Comparison of ENCODE assay signal across 8 cellular contexts in genomic region chr6:36302227-36302976, GRCh38. TPM values are rescaled to one million over a fixed set of nuclear protein-coding genes. Genes with fewer than 3 reads are reported as not detected.
A peak's percentile ranks its signal among the peaks of the same experiment; 100 is the strongest.
DNase-seq lines count a peak whose midpoint lies in the region; ATAC-seq, FAIRE-seq and TF ChIP-seq lines count a peak whose summit lies in the region.

No MANE protein-coding gene starts in this region.

- peak; percentile 86 for FAIRE-seq in keratinocyte (lab: Jason Lieb, UNC)

- no peaks in the 10 kb centered on the region for H3K9me1 ChIP-seq in keratinocyte (ENCODE audit: control insufficient read depth, extremely low read depth, insufficient read depth, low read length)

- intact Hi-C loops in mammary epithelial cell (cut with micrococcal nuclease): loop anchor here (1.0 to 5.0 kb wide), 5 partner anchors 54 to 455 kb away; no protein-coding TSS in a partner anchor

- CTCF ChIA-PET in mammary epithelial cell (lab: Charles Lee; ENCODE audit: low non-redundant PET): interaction anchor here (0.5 to 1.0 kb wide), 4 partner anchors 21 to 463 kb away, joined by 3 to 17 read pairs (median 4); no protein-coding TSS in a partner anchor

- H3K9me3 ChIP-seq in mammary epithelial cell (replicated peaks; ENCODE audit: insufficient read depth, low read length) (no peaks in the 10 kb centered on the region), keratinocyte (ENCODE audit: control insufficient read depth, low read depth, low read length) (no peaks in the 10 kb centered on the region)

- in situ Hi-C loops in mammary epithelial cell (cut with MboI; ENCODE audit: low sequenced_read_pairs in 2 of 2): no loop called here

- no peak overlapping the region for H3K27ac ChIP-seq in mammary epithelial cell (ENCODE audit: insufficient read depth, low read depth, low read length)
- no peak overlapping the region for H3K27ac ChIP-seq in keratinocyte (ENCODE audit: control insufficient read depth, insufficient read depth, low read length)

- H3K9ac ChIP-seq in mammary epithelial cell (ENCODE audit: insufficient read depth, low read length) (no peak overlapping the region), keratinocyte (ENCODE audit: control insufficient read depth, extremely low read depth, insufficient read depth, low read length) (no peak overlapping the region)

- H3K79me2 ChIP-seq in mammary epithelial cell (ENCODE audit: insufficient read depth, low read length) (no peaks in the 10 kb centered on the region), keratinocyte (ENCODE audit: control insufficient read depth, insufficient read depth, low read length) (no peaks in the 10 kb centered on the region)

- H3K36me3 ChIP-seq in mammary epithelial cell (ENCODE audit: insufficient read depth, low read length) (no peaks in the 10 kb centered on the region), keratinocyte (ENCODE audit: control insufficient read depth in 2 of 2, extremely low read depth in 1 of 2, insufficient read depth in 2 of 2, low read length in 2 of 2) (no peaks in the 10 kb centered on the region)

- dilution Hi-C loops in mammary epithelial cell (cut with HindIII; ENCODE audit: low sequenced_read_pairs): loop anchor here (5.0 kb wide), 2 partner anchors 55 to 65 kb away; no protein-coding TSS in a partner anchor
- dilution Hi-C loops in keratinocyte (cut with MboI; ENCODE audit: extremely low pct_ligation_motif_present, low sequenced_read_pairs): no loop called here

- H3K4me2 ChIP-seq in mammary epithelial cell (ENCODE audit: insufficient read depth, low read depth, low read length) (no peak overlapping the region), keratinocyte (ENCODE audit: control insufficient read depth, extremely low read depth, insufficient read depth, low read depth, low read length) (no peak overlapping the region)

- 34% methylated on average over 11 of the region's 13 CpGs for WGBS in mammary epithelial cell (ENCODE audit: low coverage, missing lambda C conversion rate)

- H3K27me3 ChIP-seq in mammary epithelial cell (ENCODE audit: insufficient read depth, low read length) (no peaks in the 10 kb centered on the region), keratinocyte (ENCODE audit: control insufficient read depth, extremely low read depth, insufficient read depth, low read length) (no peaks in the 10 kb centered on the region)

- H4K20me1 ChIP-seq in mammary epithelial cell (ENCODE audit: insufficient read depth, low read length): no peaks in the 10 kb centered on the region
- H4K20me1 ChIP-seq in keratinocyte (ENCODE audit: control insufficient read depth, extremely low read depth, insufficient read depth, low read length): no peaks in the 10 kb centered on the region

- no peak overlapping the region for H3K4me3 ChIP-seq in WI38 (ENCODE audit: low read depth, low read length)
- H3K4me3 ChIP-seq in mammary epithelial cell (replicated peaks in 1 of 3; ENCODE audit: insufficient read depth in 1 of 3, low read depth in 2 of 3, low read length in 3 of 3): no peak overlapping the region
- H3K4me3 ChIP-seq in keratinocyte (ENCODE audit: control insufficient read depth in 2 of 3, extremely low read depth in 1 of 3, insufficient read depth in 2 of 3, low read depth in 1 of 3, low read length in 3 of 3): no peak overlapping the region

- no TSS peak for BruUV-seq in mammary epithelial cell (replicated peaks; lab: Mats Ljungman, UMichigan)

- ATAC-seq in HG03066 (IDR thresholded peaks at IDR 0.05; ENCODE audit: low read depth, unreplicated experiment) (peak; percentile 73), GM21528 (IDR thresholded peaks at IDR 0.05; ENCODE audit: low FRiP score, unreplicated experiment) (no peak)

- no peaks in the 10 kb centered on the region for H3K4me1 ChIP-seq in mammary epithelial cell (ENCODE audit: insufficient read depth, low read length)
- no peaks in the 10 kb centered on the region for H3K4me1 ChIP-seq in keratinocyte (ENCODE audit: control insufficient read depth, extremely low read depth, insufficient read depth, low read length)

- H2AFZ ChIP-seq in mammary epithelial cell (ENCODE audit: low read depth, low read length): no peak overlapping the region
- no peak overlapping the region for H2AFZ ChIP-seq in keratinocyte (ENCODE audit: control insufficient read depth, low read length)

- DNase-seq in GM10266 (ENCODE audit: extremely low spot score) (peak; percentile 84), NCI-H345 treated with DMSO at 0.1 percent for 48 hours (lab: John Stamatoyannopoulos, UW; ENCODE audit: unreplicated experiment) (peak; percentile 66), mammary epithelial cell (peak; percentile 78), keratinocyte (ENCODE audit: low read depth, low spot score) (peak; percentile 61)
- peak; percentile 83 to 95 for DNase-seq in stimulated activated CD4-positive, alpha-beta T cell treated with anti-CD3 and anti-CD28 coated beads, Interleukin-1b, Interleukin-23, amount 100 ng/mL, for 4 hours (ENCODE audit: low read depth in 2 of 2)

- TF ChIP-seq CTCF in GM10266 (IDR thresholded peaks at IDR 0.05; ENCODE audit: control insufficient read depth, insufficient read depth, low read depth, missing control alignments) (peak; percentile 92), WI38 (IDR thresholded peaks at IDR 0.05; ENCODE audit: low read depth, low read length) (peak; percentile 93), mammary epithelial cell (conservative IDR thresholded peaks at IDR 0.05 in 1 of 2, IDR thresholded peaks at IDR 0.05 in 1 of 2; ENCODE audit: extremely low read depth in 1 of 2, insufficient read depth in 1 of 2, low read depth in 1 of 2, low read length in 2 of 2) (peak; percentile 98 to 99), keratinocyte (optimal IDR thresholded peaks at IDR 0.05 in 1 of 3, IDR thresholded peaks at IDR 0.05 in 1 of 3, conservative IDR thresholded peaks at IDR 0.05 in 1 of 3; ENCODE audit: extremely low read depth in 1 of 3, insufficient read depth in 2 of 3, low read length in 3 of 3) (peak; percentile 97 to 99 (median 99))

RNA-seq across cellular contexts. Expression of gene PNPLA1, which starts 32.5 kb away (rescaled TPM):
- not detected for total RNA-seq in mammary epithelial cell
- polyA plus RNA-seq in mammary epithelial cell (not detected), keratinocyte (0.14 to 0.32 TPM (median 0.20 TPM) in 3 replicates)
- polyA minus RNA-seq in mammary epithelial cell (1.8 TPM), keratinocyte (0.35 to 1.5 TPM (median 0.43 TPM) in 3 replicates)
- 4.5 TPM for polyA plus RNA-seq in keratinocyte (2011; ENCODE audit: low read depth)
- polyA plus RNA-seq in keratinocyte (2011; cell fraction: cytosol; rRNA removed): 0.12 and 0.29 TPM in 2 replicates
- 0.56 TPM in 2 replicates for polyA plus RNA-seq in keratinocyte (2011; cell fraction: nucleus; rRNA removed)
- polyA plus RNA-seq in keratinocyte (2012; ENCODE audit: low replicate concordance): 0.10 and 10.0 TPM in 2 replicates
- not detected for polyA minus RNA-seq in keratinocyte (2011; cell fraction: cytosol; rRNA and poly(A)+ RNA removed)
- 0.31 and 0.32 TPM in 2 replicates for polyA minus RNA-seq in keratinocyte (2011; cell fraction: nucleus; rRNA and poly(A)+ RNA removed)

RNA-seq across cellular contexts. Expression of gene BNIP5, which starts 34.3 kb away (rescaled TPM):
- not detected for total RNA-seq in mammary epithelial cell
- polyA plus RNA-seq in mammary epithelial cell (not detected), keratinocyte (not detected in 3 replicates)
- polyA minus RNA-seq in mammary epithelial cell (not detected), keratinocyte (not detected in 3 replicates)
- not detected for polyA plus RNA-seq in keratinocyte (2011; ENCODE audit: low read depth)
- polyA plus RNA-seq in keratinocyte (2011; cell fraction: cytosol; rRNA removed): not detected in 2 replicates
- not detected in 2 replicates for polyA plus RNA-seq in keratinocyte (2011; cell fraction: nucleus; rRNA removed)
- 0.20 TPM in 1 of 2 replicates, not detected in the other for polyA plus RNA-seq in keratinocyte (2012; ENCODE audit: low replicate concordance)
- polyA minus RNA-seq in keratinocyte (2011; cell fraction: cytosol; rRNA and poly(A)+ RNA removed): not detected
- polyA minus RNA-seq in keratinocyte (2011; cell fraction: nucleus; rRNA and poly(A)+ RNA removed): not detected in 2 replicates
